In the genomic region with DNA sequence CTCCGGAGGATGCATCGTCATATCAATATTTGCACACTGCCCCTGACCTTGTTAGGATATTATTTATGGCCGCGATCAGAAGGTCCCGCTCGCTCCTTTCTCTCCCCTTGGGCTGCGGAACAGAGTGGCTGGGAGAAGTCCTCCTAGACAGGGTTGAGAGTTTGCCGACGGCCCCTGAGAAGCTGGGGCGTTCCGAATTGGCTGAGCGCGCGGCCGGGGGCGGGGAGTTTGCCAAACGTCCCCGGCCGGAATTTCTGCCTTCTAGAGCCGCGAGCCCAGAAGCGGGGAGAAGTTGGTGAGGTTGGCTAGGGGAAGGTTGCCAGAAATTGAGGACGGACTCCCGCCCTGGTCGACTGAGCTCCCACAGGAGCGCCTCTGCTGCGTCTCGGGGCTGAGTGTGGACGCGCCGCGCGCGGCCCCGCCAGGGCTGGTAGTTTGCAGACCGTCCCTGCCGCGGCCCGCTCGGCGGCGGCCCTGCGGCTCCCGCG, we compare ENCODE assay signal across 8 cellular contexts.
A peak's percentile ranks its signal among the peaks of the same experiment; 100 is the strongest.
DNase-seq lines count a peak whose midpoint lies in the region; ATAC-seq and TF ChIP-seq lines count a peak whose summit lies in the region.

No MANE protein-coding gene starts in this region.

- intact Hi-C loops in activated B cell treated with CpG ODN at 0.5 μM for 24 hours (cut with micrococcal nuclease): loop anchor here (1.0 to 10.0 kb wide), 9 partner anchors 27 to 799 kb away; partner anchors contain the start of gene CCNT2

- ATAC-seq in GM18873 (IDR thresholded peaks at IDR 0.05; ENCODE audit: low FRiP score, unreplicated experiment): peak; percentile 45
- peak; percentile 50 for ATAC-seq in HG03108 (IDR thresholded peaks at IDR 0.05; ENCODE audit: unreplicated experiment)
- peak; percentile 56 for ATAC-seq in activated B cell treated with CpG ODN at 0.5 μM for 24 hours (ENCODE audit: low read depth)

- peak; percentile 94 for DNase-seq in AG08396 (ENCODE audit: low spot score)
- DNase-seq in NCI-H2227 treated with DMSO at 0.1 percent for 48 hours (lab: John Stamatoyannopoulos, UW): peak; percentile 91
- DNase-seq in activated B cell treated with CpG ODN at 0.5 μM for 24 hours: peak; percentile 83
- DNase-seq in central memory CD4-positive, alpha-beta T cell: peak; percentile 78
- peak; percentile 95 for DNase-seq in islet precursor cell
- DNase-seq in stimulated activated CD4-positive, alpha-beta T cell treated with anti-CD3 and anti-CD28 coated beads, Interleukin-12 subunit alpha, Interleukin-12 subunit beta, amount 100 ng/mL, for 4 hours: peak; percentile 82

- H3K4me3 Mint-ChIP-seq in activated B cell treated with CpG ODN at 0.5 μM for 24 hours: peak overlapping the region; percentile 99

- peak overlapping the region; percentile 98 for H3K27ac Mint-ChIP-seq in activated B cell treated with CpG ODN at 0.5 μM for 24 hours

- no peaks in the 10 kb centered on the region for H3K27me3 Mint-ChIP-seq in activated B cell treated with CpG ODN at 0.5 μM for 24 hours

- no peak for TF ChIP-seq CTCF in activated B cell treated with CpG ODN at 0.5 μM for 24 hours (IDR thresholded peaks at IDR 0.05)

- no peaks in the 10 kb centered on the region for H3K9me3 Mint-ChIP-seq in activated B cell treated with CpG ODN at 0.5 μM for 24 hours

- POLR2A ChIA-PET in activated B cell treated with CpG ODN at 0.5 μM for 24 hours (lab: Charles Lee): interaction anchor here (0.8 to 4.7 kb wide), 25 partner anchors 8 to 798 kb away, joined by 3 to 63 read pairs (median 7); partner anchors contain the start of genes CCNT2 and MGAT5

- CTCF ChIA-PET in activated B cell treated with CpG ODN at 0.5 μM for 24 hours (lab: Charles Lee): interaction anchor here (0.8 to 9.9 kb wide), 19 partner anchors 11 to 294 kb away, joined by 3 to 243 read pairs (median 9); no protein-coding TSS in a partner anchor

- peaks cover 50% of the 10 kb centered on the region for H3K4me1 Mint-ChIP-seq in activated B cell treated with CpG ODN at 0.5 μM for 24 hours

- peaks cover 4% of the 10 kb centered on the region for H3K36me3 Mint-ChIP-seq in activated B cell treated with CpG ODN at 0.5 μM for 24 hours (ENCODE audit: low read depth)

Comparison
In these comparisons a context has a peak if more than half of its experiments do, and no peak if none do; other contexts are left out.
1. Peak in every context shown above with its lines: DNase-seq and ATAC-seq.